10 cellular contexts compared by ENCODE assay signal in the genomic region with DNA sequence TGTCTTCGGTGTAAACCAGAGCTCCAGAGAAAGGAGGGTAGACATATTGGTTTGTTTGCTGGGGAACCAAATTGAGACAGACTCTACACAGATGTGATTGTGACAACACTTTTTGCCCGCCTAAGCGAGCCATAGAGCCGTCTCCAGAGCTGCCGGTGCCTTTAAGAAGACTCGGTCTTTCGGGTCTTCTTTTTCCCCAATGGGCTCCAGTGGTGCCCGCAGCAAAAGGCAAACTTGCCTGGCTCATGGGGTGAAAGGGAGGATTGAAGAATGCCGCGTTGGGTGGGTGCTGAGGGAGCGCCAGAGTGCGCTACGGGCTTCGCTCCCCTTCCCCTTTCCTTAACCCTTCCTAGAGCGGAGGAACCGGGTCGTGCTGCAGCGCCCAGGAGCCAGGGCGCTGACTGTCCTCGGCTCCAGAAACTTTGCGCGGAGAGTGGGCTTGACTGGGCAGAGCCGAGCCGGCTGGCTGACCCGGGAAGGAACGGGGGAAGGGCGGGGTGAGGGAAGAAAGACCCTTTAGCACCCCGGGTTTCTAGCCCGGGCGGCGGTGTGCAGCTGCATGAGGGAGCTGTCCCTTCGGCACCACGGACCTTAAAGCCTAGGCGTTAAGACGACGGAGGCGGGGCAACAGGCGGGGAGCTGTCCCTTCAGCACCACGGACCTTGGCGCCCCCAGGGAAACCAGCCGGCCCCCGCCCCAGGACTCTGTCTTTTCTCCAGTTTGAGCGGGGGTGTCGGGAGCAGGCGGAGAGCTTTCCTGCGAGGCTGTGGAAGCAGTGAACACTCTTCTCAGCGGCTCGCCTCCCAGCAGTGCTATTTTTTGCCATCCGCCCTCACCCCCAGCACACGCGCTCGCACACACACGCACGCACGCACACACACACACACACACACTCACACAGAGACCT. TPM values are rescaled to one million over a fixed set of nuclear protein-coding genes. Genes with fewer than 3 reads are reported as not detected.
DNase-seq lines count a peak whose midpoint lies in the region; ATAC-seq, FAIRE-seq and TF ChIP-seq lines count a peak whose summit lies in the region.
"Had no signal": no experiment of that assay in that cellular context is flagged by ENCODE, and none has a peak within 500 bp of the region (broad histone marks: within the 10 kb centered on the region; RNA-seq: fewer than 3 reads in every experiment).

TSS of gene CACNG3 (plus strand) at position 890 of the 907 bp plus-strand sequence. CDS start 420 bp downstream, outside the sequence.

- DNase-seq in A549 (ENCODE audit: low read depth in 1 of 2, low spot score in 1 of 2) (peak; percentile 10), aorta (peak; percentile 48 to 76), uterus (no peak), tibial nerve (ENCODE audit: low spot score in 2 of 2) (no peak)
- peak; percentile 43 for DNase-seq in activated CD4-positive, alpha-beta T cell treated with anti-CD3 and anti-CD28 coated beads, Interleukin-2, amount 50 U/mL, for 1 hour
- peak; percentile 3 to 16 (median 6) for DNase-seq in effector memory CD4-positive, alpha-beta T cell
- DNase-seq in naive thymus-derived CD8-positive, alpha-beta T cell = peak; percentile 5 to 70 (median 38)

- TF ChIP-seq POLR2A in A549 (IDR thresholded peaks at IDR 0.05; ENCODE audit: low read length) (no peak), uterus (IDR thresholded peaks at IDR 0.05) (no peak), tibial nerve (IDR thresholded peaks at IDR 0.05) (no peak)

- H3K27me3 ChIP-seq in HUES64 (ENCODE audit: insufficient read depth, low read length) (peaks cover 55% of the 10 kb centered on the region), aorta (ENCODE audit: control insufficient read depth in 1 of 2, insufficient read depth in 2 of 2, low read length in 1 of 2) (peaks cover 0 to 1% of the 10 kb centered on the region in 2 donors), uterus (no peaks in the 10 kb centered on the region), tibial nerve (peaks cover 0 to 49% of the 10 kb centered on the region in 2 donors)
- H3K27me3 ChIP-seq in effector memory CD4-positive, alpha-beta T cell (replicated peaks; ENCODE audit: control insufficient read depth, insufficient read depth, low read length, poor library complexity, severe bottlenecking) = peaks cover 16% of the 10 kb centered on the region

- no peak within 1 kb of the TSS for H3K4me2 ChIP-seq in A549

- ATAC-seq in A549 (0 out of 6 replicates have a peak, but pooled peaks of 1 of the 2 experiments have one; percentile 45), aorta (ENCODE audit: low FRiP score) (no peak)
- peak; percentile 56 to 58 for ATAC-seq in naive thymus-derived CD8-positive, alpha-beta T cell

- no peak within 1 kb of the TSS for H3K4me3 Mint-ChIP-seq in naive thymus-derived CD8-positive, alpha-beta T cell
- H3K4me3 Mint-ChIP-seq: activated naive CD4-positive, alpha-beta T cell treated with anti-CD3 and anti-CD28 coated beads, Interleukin-2, amount 50 U/mL, for 24 hours had no signal

- H3K4me1 ChIP-seq in A549 (no peaks in the 10 kb centered on the region), HUES64 (ENCODE audit: insufficient read depth, low read length) (no peaks in the 10 kb centered on the region), aorta (ENCODE audit: control insufficient read depth in 1 of 2, insufficient read depth in 2 of 2, low read length in 2 of 2) (no peaks in the 10 kb centered on the region), uterus (no peaks in the 10 kb centered on the region), tibial nerve (no peaks in the 10 kb centered on the region)
- no peaks in the 10 kb centered on the region for H3K4me1 ChIP-seq in effector memory CD4-positive, alpha-beta T cell (ENCODE audit: control insufficient read depth, insufficient read depth, low read length, poor library complexity, severe bottlenecking)

- intact Hi-C loops in aorta (cut with DNase I) (no loop called here), uterus (cut with DNase I; ENCODE audit: low total_unique reads) (no loop called here)

- no peak for FAIRE-seq in A549 (lab: Jason Lieb, UNC)

- H3K27ac Mint-ChIP-seq in naive thymus-derived CD8-positive, alpha-beta T cell = peak within 1 kb of the TSS in 1 of 10 donors; percentile 65
- H3K27ac Mint-ChIP-seq: activated naive CD4-positive, alpha-beta T cell treated with anti-CD3 and anti-CD28 coated beads, Interleukin-2, amount 50 U/mL, for 24 hours had no signal

- peaks cover 0 to 7% (median 0%) of the 10 kb centered on the region in 3 donors for H3K36me3 Mint-ChIP-seq in naive thymus-derived CD8-positive, alpha-beta T cell
- H3K36me3 Mint-ChIP-seq: activated naive CD4-positive, alpha-beta T cell treated with anti-CD3 and anti-CD28 coated beads, Interleukin-2, amount 50 U/mL, for 24 hours had no signal

- CTCF ChIA-PET in A549 (lab: Yijun Ruan, JAX) = interaction anchor here (0.9 to 8.9 kb wide), 4 partner anchors 14 to 211 kb away, joined by 3 to 67 read pairs (median 4); no protein-coding TSS in a partner anchor

- no peaks in the 10 kb centered on the region for H3K36me3 ChIP-seq in HUES64 (ENCODE audit: insufficient read depth, low read length)
- no peaks in the 10 kb centered on the region for H3K36me3 ChIP-seq in effector memory CD4-positive, alpha-beta T cell (ENCODE audit: control insufficient read depth, insufficient read depth, low read length)
- no peaks in the 10 kb centered on the region for H3K36me3 ChIP-seq in aorta (ENCODE audit: control insufficient read depth in 1 of 2, insufficient read depth in 2 of 2, low read length in 1 of 2)
- H3K36me3 ChIP-seq in uterus = no peaks in the 10 kb centered on the region
- no peaks in the 10 kb centered on the region for H3K36me3 ChIP-seq in tibial nerve

- H3K27ac ChIP-seq in A549 = no peak within 1 kb of the TSS
- H3K27ac ChIP-seq in HUES64 (ENCODE audit: low read depth, low read length) = no peak within 1 kb of the TSS
- no peak within 1 kb of the TSS for H3K27ac ChIP-seq in effector memory CD4-positive, alpha-beta T cell (ENCODE audit: insufficient read depth, low read length, poor library complexity, severe bottlenecking)
- no peak within 1 kb of the TSS for H3K27ac ChIP-seq in aorta (ENCODE audit: low read depth in 1 of 2, low read length in 2 of 2)
- no peak within 1 kb of the TSS for H3K27ac ChIP-seq in uterus
- no peak within 1 kb of the TSS for H3K27ac ChIP-seq in tibial nerve

- no peak within 1 kb of the TSS for H3K4me3 ChIP-seq in A549
- peak within 1 kb of the TSS; percentile 50 for H3K4me3 ChIP-seq in HUES64 (ENCODE audit: low read length)
- no peak within 1 kb of the TSS for H3K4me3 ChIP-seq in effector memory CD4-positive, alpha-beta T cell (ENCODE audit: insufficient read depth, low read depth, low read length, poor library complexity, severe bottlenecking)
- no peak within 1 kb of the TSS for H3K4me3 ChIP-seq in aorta (ENCODE audit: low read length in 2 of 2)
- H3K4me3 ChIP-seq in uterus = no peak within 1 kb of the TSS
- H3K4me3 ChIP-seq in tibial nerve = no peak within 1 kb of the TSS

- no peak for TF ChIP-seq CTCF in A549 (IDR thresholded peaks at IDR 0.05)
- no peak for TF ChIP-seq CTCF in uterus (IDR thresholded peaks at IDR 0.05)
- TF ChIP-seq CTCF in tibial nerve (IDR thresholded peaks at IDR 0.05) = no peak

- TF ChIP-seq EP300 in A549 (IDR thresholded peaks at IDR 0.05) (no peak), tibial nerve (IDR thresholded peaks at IDR 0.05) (no peak)

- H3K9me3 ChIP-seq in A549 (no peaks in the 10 kb centered on the region), HUES64 (ENCODE audit: insufficient read depth, low read depth, low read length) (no peaks in the 10 kb centered on the region), aorta (ENCODE audit: control insufficient read depth, low read length) (peaks cover 3% of the 10 kb centered on the region), uterus (no peaks in the 10 kb centered on the region), tibial nerve (no peaks in the 10 kb centered on the region)
- no peaks in the 10 kb centered on the region for H3K9me3 ChIP-seq in effector memory CD4-positive, alpha-beta T cell (ENCODE audit: control insufficient read depth, low read length)

- 28% methylated on average over 41 of the region's 55 CpGs for WGBS in A549 (ENCODE audit: missing lambda C conversion rate)
- WGBS in HUES64 = 6% methylated on average over 55 of the region's 55 CpGs
- WGBS in aorta, 2 donors = 3% methylated on average over 47 to 55 of the region's 55 CpGs
- WGBS in tibial nerve, 2 donors = 3 to 4% methylated on average over 41 to 53 of the region's 55 CpGs

- no peak within 1 kb of the TSS for H3K9ac ChIP-seq in HUES64 (ENCODE audit: low read depth, low read length)

- no peak for TF ChIP-seq RAD21 in A549 (conservative IDR thresholded peaks at IDR 0.05 in 1 of 2, IDR thresholded peaks at IDR 0.05 in 1 of 2)

- H3K27me3 Mint-ChIP-seq in naive thymus-derived CD8-positive, alpha-beta T cell = peaks cover 39 to 84% (median 61%) of the 10 kb centered on the region in 5 donors

- POLR2A ChIA-PET in A549 (lab: Yijun Ruan, JAX) = no interaction called here
- POLR2A ChIA-PET in naive thymus-derived CD8-positive, alpha-beta T cell (lab: Charles Lee) = no interaction called here

- H3K9me3 Mint-ChIP-seq in naive thymus-derived CD8-positive, alpha-beta T cell = peaks cover 0 to 2% (median 0%) of the 10 kb centered on the region in 9 donors
- H3K9me3 Mint-ChIP-seq: activated naive CD4-positive, alpha-beta T cell treated with anti-CD3 and anti-CD28 coated beads, Interleukin-2, amount 50 U/mL, for 24 hours had no signal

- H3K4me1 Mint-ChIP-seq in naive thymus-derived CD8-positive, alpha-beta T cell = peaks cover 0 to 8% (median 6%) of the 10 kb centered on the region in 4 donors
- H3K4me1 Mint-ChIP-seq: activated naive CD4-positive, alpha-beta T cell treated with anti-CD3 and anti-CD28 coated beads, Interleukin-2, amount 50 U/mL, for 24 hours had no signal

TF ChIP-seq in A549, 52 proteins besides CTCF, POLR2A, EP300 and RAD21 (continues in another document):
- no peak for TF ChIP-seq USF2 (IDR thresholded peaks at IDR 0.05)

RNA-seq across cellular contexts. Expression of gene CACNG3, which starts in this region (rescaled TPM):
- polyA plus RNA-seq in A549 (2011; rRNA removed) (not detected in 2 replicates), A549 (2017; fragmentation: RNase III; extraction: RNeasy Plus Mini Kit Qiagen cat#74134 plus additional on column Dnase treatment) (not detected in 3 replicates), aorta (not detected)
- not detected in 2 replicates for polyA plus RNA-seq in A549 (2012; cell fraction: cytosol; rRNA removed)
- polyA plus RNA-seq in A549 (2012; cell fraction: nucleus; rRNA removed) = not detected in 2 replicates
- polyA minus RNA-seq in A549 (2011; rRNA and poly(A)+ RNA removed) = not detected in 2 replicates
- not detected for polyA plus RNA-seq in HUES64 (2013, experiment 1 of 2)
- not detected for polyA plus RNA-seq in HUES64 (2013, experiment 2 of 2)
- total RNA-seq in naive thymus-derived CD8-positive, alpha-beta T cell = not detected
- not detected for polyA plus RNA-seq in naive thymus-derived CD8-positive, alpha-beta T cell
- total RNA-seq in aorta (not detected), uterus (not detected), tibial nerve (not detected)
- total RNA-seq: urinary bladder had no signal
- polyA plus RNA-seq: urinary bladder had no signal

Comparison
In these comparisons a context has a peak if more than half of its experiments do, and no peak if none do; other contexts are left out.
1. Peak in DNase-seq in A549; RNA of the gene not detected or under 1 TPM.
2. Peak in DNase-seq and ATAC-seq in naive thymus-derived CD8-positive, alpha-beta T cell; RNA of the gene not detected or under 1 TPM.
3. Peak in DNase-seq in aorta; RNA of the gene not detected or under 1 TPM.
4. DNase-seq: peak in activated CD4-positive, alpha-beta T cell treated with anti-CD3 and anti-CD28 coated beads, Interleukin-2, amount 50 U/mL, for 1 hour (single experiment) and effector memory CD4-positive, alpha-beta T cell (3 of 3); none in uterus (0 of 2) and tibial nerve (0 of 2).